In the genomic region with DNA sequence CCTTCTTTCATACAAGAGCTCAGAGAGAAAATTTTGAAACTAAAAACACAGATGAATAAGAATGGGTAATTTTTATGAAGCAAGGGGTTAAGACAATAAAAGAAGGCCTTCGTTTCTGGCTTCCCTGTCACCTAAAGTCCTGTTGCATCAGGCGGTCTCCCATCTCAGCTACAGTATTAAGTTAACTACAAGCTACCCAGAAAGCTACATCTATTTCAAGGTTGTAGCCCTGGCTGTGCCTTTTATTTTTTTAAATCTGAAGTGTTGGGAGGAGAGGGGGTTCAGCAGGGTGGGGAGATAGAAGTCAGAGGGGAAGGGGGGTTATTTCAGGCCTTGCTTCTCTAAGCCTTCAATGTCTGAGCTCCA, we compare ENCODE assay signal across 14 cellular contexts.
DNase-seq lines count a peak whose midpoint lies in the region; ATAC-seq, FAIRE-seq and TF ChIP-seq lines count a peak whose summit lies in the region.
"Had no signal": no experiment of that assay in that cellular context is flagged by ENCODE, and none has a peak within 500 bp of the region (broad histone marks: within the 10 kb centered on the region; RNA-seq: fewer than 3 reads in every experiment).

No MANE protein-coding gene starts in this region.

- CTCF ChIA-PET in T-cell (lab: Charles Lee): interaction anchor here (0.6 to 2.1 kb wide), 7 partner anchors 12 to 610 kb away, joined by 3 to 10 read pairs (median 3); no protein-coding TSS in a partner anchor

- H3K27me3 ChIP-seq in suprapubic skin (no peaks in the 10 kb centered on the region), WERI-Rb-1 (ENCODE audit: insufficient read depth, low read depth, severe bottlenecking) (no peaks in the 10 kb centered on the region)
- H3K27me3 ChIP-seq: esophagus muscularis mucosa, right atrium auricular region, tibial nerve had no signal

- ATAC-seq in T-cell (replicated peaks in 1 of 4): no peak

- no peaks in the 10 kb centered on the region for H3K27me3 Mint-ChIP-seq in T-helper 2 cell treated with Interferon-gamma antibody and Interleukin-4, amounts not matched to agents 5 μg/mL and 100 μg/mL, for 36 hours (ENCODE audit: low read depth)
- no peaks in the 10 kb centered on the region for H3K27me3 Mint-ChIP-seq in T-cell

- peak overlapping the region; percentile 91 for H3K27ac Mint-ChIP-seq in T-helper 2 cell treated with Interferon-gamma antibody and Interleukin-4, amounts not matched to agents 5 μg/mL and 100 μg/mL, for 36 hours
- H3K27ac Mint-ChIP-seq in T-cell: peak overlapping the region; percentile 91 to 92

- no peaks in the 10 kb centered on the region for H3K9me3 Mint-ChIP-seq in T-helper 2 cell treated with Interferon-gamma antibody and Interleukin-4, amounts not matched to agents 5 μg/mL and 100 μg/mL, for 36 hours
- no peaks in the 10 kb centered on the region for H3K9me3 Mint-ChIP-seq in T-cell

- H3K4me1 Mint-ChIP-seq in T-helper 2 cell treated with Interferon-gamma antibody and Interleukin-4, amounts not matched to agents 5 μg/mL and 100 μg/mL, for 36 hours (ENCODE audit: low read depth): peaks cover 27% of the 10 kb centered on the region
- H3K4me1 Mint-ChIP-seq in T-cell: peaks cover 30 to 41% (median 36%) of the 10 kb centered on the region in 3 donors

- intact Hi-C loops in kidney (cut with DNase I): no loop called here

- TF ChIP-seq EP300 in suprapubic skin (IDR thresholded peaks at IDR 0.05): no peak

- peaks cover 13% of the 10 kb centered on the region for H3K36me3 Mint-ChIP-seq in T-helper 2 cell treated with Interferon-gamma antibody and Interleukin-4, amounts not matched to agents 5 μg/mL and 100 μg/mL, for 36 hours (ENCODE audit: low read depth)
- H3K36me3 Mint-ChIP-seq in T-cell: no peaks in the 10 kb centered on the region

- 54% methylated on average over 2 of the region's 2 CpGs for WGBS in suprapubic skin

- no peaks in the 10 kb centered on the region for H3K9me3 ChIP-seq in kidney (ENCODE audit: control insufficient read depth in 1 of 2, low read length in 2 of 2)
- H3K9me3 ChIP-seq in suprapubic skin: no peaks in the 10 kb centered on the region
- H3K9me3 ChIP-seq in WERI-Rb-1 (ENCODE audit: severe bottlenecking): no peaks in the 10 kb centered on the region
- H3K9me3 ChIP-seq: esophagus muscularis mucosa, right atrium auricular region, tibial nerve had no signal

- no peak for DNase-seq in T-helper 2 cell treated with Interferon-gamma antibody and Interleukin-4, amounts not matched to agents 5 μg/mL and 100 μg/mL, for 36 hours (ENCODE audit: low spot score)
- DNase-seq in T-helper 2 cell (no peak), T-cell (no peak), kidney (no peak), suprapubic skin (ENCODE audit: low spot score in 2 of 2) (no peak), NCI-H2227 treated with DMSO at 0.1 percent for 48 hours (lab: John Stamatoyannopoulos, UW) (no peak), NCI-H1092 (lab: John Stamatoyannopoulos, UW) (no peak), WERI-Rb-1 (no peak)
- DNase-seq: activated CD4-positive, alpha-beta T cell treated with anti-CD3 and anti-CD28 coated beads for 4 hours; DMS 273 treated with DMSO at 0.1 percent for 48 hours; NCI-H526 had no signal

- H3K4me3 ChIP-seq in kidney (ENCODE audit: low read length in 2 of 2) (no peak overlapping the region), suprapubic skin (no peak overlapping the region), WERI-Rb-1 (ENCODE audit: low read depth, low read length) (no peak overlapping the region)
- H3K4me3 ChIP-seq: esophagus muscularis mucosa, right atrium auricular region, tibial nerve had no signal

- FAIRE-seq in kidney (lab: Jason Lieb, UNC): no peak

- no peak for TF ChIP-seq POLR2A in suprapubic skin (IDR thresholded peaks at IDR 0.05)

- H3K27ac ChIP-seq in kidney (ENCODE audit: low read depth in 2 of 2, low read length in 2 of 2) (peak overlapping the region; percentile 12 to 54), suprapubic skin (peak overlapping the region; percentile 76), WERI-Rb-1 (no peak overlapping the region)
- H3K27ac ChIP-seq: right atrium auricular region had no signal

- H3K4me1 ChIP-seq in kidney (ENCODE audit: control insufficient read depth in 1 of 2, insufficient read depth in 1 of 2, low read depth in 1 of 2, low read length in 2 of 2) (peaks cover 0 to 6% of the 10 kb centered on the region in 2 donors), suprapubic skin (peaks cover 26% of the 10 kb centered on the region)

- H3K9ac ChIP-seq in kidney (ENCODE audit: low read length in 2 of 2): no peak overlapping the region

- H3K4me3 Mint-ChIP-seq in T-helper 2 cell treated with Interferon-gamma antibody and Interleukin-4, amounts not matched to agents 5 μg/mL and 100 μg/mL, for 36 hours: peak overlapping the region; percentile 13
- peak overlapping the region in 1 of 3 donors; percentile 64 for H3K4me3 Mint-ChIP-seq in T-cell

- H3K36me3 ChIP-seq in kidney (ENCODE audit: control insufficient read depth in 1 of 2, insufficient read depth in 2 of 2, low read length in 2 of 2) (no peaks in the 10 kb centered on the region), suprapubic skin (no peaks in the 10 kb centered on the region), WERI-Rb-1 (no peaks in the 10 kb centered on the region)
- H3K36me3 ChIP-seq: esophagus muscularis mucosa, right atrium auricular region, tibial nerve had no signal

- POLR2A ChIA-PET in T-cell (lab: Charles Lee): interaction anchor here in 1 of 2 donors (1.2 kb wide), 1 partner anchor 31 kb away, joined by 3 read pairs; no protein-coding TSS in a partner anchor

- TF ChIP-seq CTCF in kidney (IDR thresholded peaks at IDR 0.05; ENCODE audit: borderline replicate concordance, extremely low read depth, insufficient read depth) (no peak), suprapubic skin (IDR thresholded peaks at IDR 0.05) (no peak), WERI-Rb-1 (IDR thresholded peaks at IDR 0.05; ENCODE audit: low read depth, low read length) (no peak)
